Comparison of ENCODE assay signal across 8 cellular contexts in the genomic region with DNA sequence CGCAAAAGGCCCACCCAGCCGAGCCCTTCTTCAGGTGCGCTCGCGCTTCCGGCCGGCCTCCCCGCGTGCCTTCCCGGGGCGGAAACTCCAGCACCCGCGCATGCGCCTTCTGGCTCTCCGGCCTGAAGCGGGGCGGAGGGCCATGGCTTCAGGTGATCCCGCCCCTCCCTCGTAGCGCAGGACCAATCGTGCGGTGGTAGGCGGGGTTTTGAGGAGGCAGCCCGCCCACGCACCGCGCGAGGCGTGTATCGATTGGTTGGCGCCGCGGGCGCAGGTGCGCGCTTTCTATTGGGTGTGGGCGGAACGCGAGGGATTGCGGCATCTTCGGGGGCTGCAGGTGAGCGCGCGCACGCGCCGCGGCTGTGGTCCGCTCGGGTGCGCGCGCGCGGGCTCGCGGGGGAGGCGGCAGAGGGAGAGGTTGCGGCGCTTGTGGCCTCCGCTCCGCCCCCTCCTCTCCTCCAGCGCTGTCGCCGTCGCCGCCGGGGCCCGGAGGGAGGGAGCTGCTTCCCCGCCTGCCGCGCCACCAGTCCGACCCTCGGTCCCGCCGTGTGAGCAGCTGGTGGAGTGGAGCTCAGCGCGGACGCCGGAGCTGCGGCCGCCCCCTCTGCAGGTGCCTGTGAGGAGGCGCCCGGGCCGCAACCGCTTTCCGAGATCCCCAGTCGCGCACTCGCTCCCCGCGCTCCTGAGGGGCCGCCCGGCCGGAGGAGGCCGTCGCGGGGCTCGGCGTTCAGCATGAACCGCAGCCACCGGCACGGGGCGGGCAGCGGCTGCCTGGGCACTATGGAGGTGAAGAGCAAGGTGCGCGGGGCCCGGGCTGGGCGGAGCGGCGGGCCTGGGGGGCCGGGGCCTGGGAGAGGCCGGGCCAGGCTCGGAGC. TPM values are rescaled to one million over a fixed set of nuclear protein-coding genes. Genes with fewer than 3 reads are reported as not detected.
DNase-seq lines count a peak whose midpoint lies in the region; ATAC-seq, FAIRE-seq and TF ChIP-seq lines count a peak whose summit lies in the region.

A gene with protein sequence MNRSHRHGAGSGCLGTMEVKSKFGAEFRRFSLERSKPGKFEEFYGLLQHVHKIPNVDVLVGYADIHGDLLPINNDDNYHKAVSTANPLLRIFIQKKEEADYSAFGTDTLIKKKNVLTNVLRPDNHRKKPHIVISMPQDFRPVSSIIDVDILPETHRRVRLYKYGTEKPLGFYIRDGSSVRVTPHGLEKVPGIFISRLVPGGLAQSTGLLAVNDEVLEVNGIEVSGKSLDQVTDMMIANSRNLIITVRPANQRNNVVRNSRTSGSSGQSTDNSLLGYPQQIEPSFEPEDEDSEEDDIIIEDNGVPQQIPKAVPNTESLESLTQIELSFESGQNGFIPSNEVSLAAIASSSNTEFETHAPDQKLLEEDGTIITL (plus strand): TSS at position 526 of the 875 bp plus-strand sequence. CDS start 207 bp downstream, at position 733.

- WGBS in ovary, 3 donors = 0 to 1% (median 1%) methylated on average over 56 to 114 of the region's 114 CpGs
- 0% methylated on average over 12 of the region's 114 CpGs; no CpG with 5 or more reads in 1 of the 2 donors for WGBS in thyroid gland, 2 donors

- DNase-seq in GM12891 (ENCODE audit: insufficient read length, low spot score) = peak; percentile 99
- peak; percentile 98 for DNase-seq in NCI-H128 (lab: John Stamatoyannopoulos, UW; ENCODE audit: unreplicated experiment)
- DNase-seq in SKM-1 treated with dmso at 0.1 percent for 144 hours (lab: John Stamatoyannopoulos, UW; ENCODE audit: unreplicated experiment) = peak; percentile 95
- DNase-seq in activated naive CD8-positive, alpha-beta T cell treated with anti-CD3 and anti-CD28 coated beads, Interleukin-2, amount 10 ng/mL, durations not matched to agents 7 days and 5 days = peak; percentile 99
- DNase-seq in Right ventricle myocardium superior = peak; percentile 97
- peak; percentile 97 to 98 (median 98) for DNase-seq in ovary
- DNase-seq in thyroid gland = peak; percentile 100

- H3K4me3 Mint-ChIP-seq in activated naive CD8-positive, alpha-beta T cell treated with anti-CD3 and anti-CD28 coated beads, Interleukin-2, amount 10 ng/mL, durations not matched to agents 7 days and 5 days = peak within 1 kb of the TSS; percentile 85

- peak; percentile 98 for FAIRE-seq in GM12891 (lab: Jason Lieb, UNC)

- peak within 1 kb of the TSS; percentile 80 for H3K27ac Mint-ChIP-seq in activated naive CD8-positive, alpha-beta T cell treated with anti-CD3 and anti-CD28 coated beads, Interleukin-2, amount 10 ng/mL, durations not matched to agents 7 days and 5 days

- H3K4me1 Mint-ChIP-seq in activated naive CD8-positive, alpha-beta T cell treated with anti-CD3 and anti-CD28 coated beads, Interleukin-2, amount 10 ng/mL, durations not matched to agents 7 days and 5 days = peaks cover 18% of the 10 kb centered on the region

- H3K36me3 ChIP-seq in ovary (no peaks in the 10 kb centered on the region), thyroid gland (no peaks in the 10 kb centered on the region)

- H3K4me1 ChIP-seq in ovary (ENCODE audit: insufficient read depth) (peaks cover 1% of the 10 kb centered on the region), thyroid gland (peaks cover 9 to 42% of the 10 kb centered on the region in 2 donors)

- peak within 1 kb of the TSS; percentile 60 for H3K4me3 ChIP-seq in ovary
- H3K4me3 ChIP-seq in thyroid gland (replicated peaks in 1 of 3) = peak within 1 kb of the TSS; percentile 62 to 94 (median 85)

- H3K9me3 Mint-ChIP-seq in activated naive CD8-positive, alpha-beta T cell treated with anti-CD3 and anti-CD28 coated beads, Interleukin-2, amount 10 ng/mL, durations not matched to agents 7 days and 5 days = no peaks in the 10 kb centered on the region

- peaks cover 2% of the 10 kb centered on the region for H3K27me3 Mint-ChIP-seq in activated naive CD8-positive, alpha-beta T cell treated with anti-CD3 and anti-CD28 coated beads, Interleukin-2, amount 10 ng/mL, durations not matched to agents 7 days and 5 days

- TF ChIP-seq POLR2A in GM12891 (IDR thresholded peaks at IDR 0.05; ENCODE audit: low read depth, low read length) = no peak
- TF ChIP-seq POLR2A in ovary (IDR thresholded peaks at IDR 0.05) = peak; percentile 21
- TF ChIP-seq POLR2A in thyroid gland (IDR thresholded peaks at IDR 0.05) = peak; percentile 75 to 95

- no peak for TF ChIP-seq EP300 in ovary (IDR thresholded peaks at IDR 0.05)

- POLR2A ChIA-PET in activated naive CD8-positive, alpha-beta T cell treated with anti-CD3 and anti-CD28 coated beads, Interleukin-2, amount 10 ng/mL, durations not matched to agents 7 days and 5 days (lab: Charles Lee) = interaction anchor here (0.9 to 2.7 kb wide), 3 partner anchors 177 to 227 kb away, joined by 3 to 9 read pairs (median 4); partner anchors contain the start of genes ADNP, DPM1 and MOCS3

- H3K27ac ChIP-seq in ovary = peak within 1 kb of the TSS; percentile 15 to 40
- H3K27ac ChIP-seq in thyroid gland = peak within 1 kb of the TSS; percentile 83 to 96 (median 89)

- TF ChIP-seq CTCF in ovary (IDR thresholded peaks at IDR 0.05) = no peak
- no peak for TF ChIP-seq CTCF in thyroid gland (IDR thresholded peaks at IDR 0.05)

- H3K27me3 ChIP-seq in ovary (no peaks in the 10 kb centered on the region), thyroid gland (no peaks in the 10 kb centered on the region)

- ATAC-seq in HG02763 (IDR thresholded peaks at IDR 0.05; ENCODE audit: unreplicated experiment) (peak; percentile 84), Right ventricle myocardium superior (ENCODE audit: poor library complexity) (peak; percentile 97)
- ATAC-seq in activated naive CD8-positive, alpha-beta T cell treated with anti-CD3 and anti-CD28 coated beads, Interleukin-2, amount 10 ng/mL, durations not matched to agents 7 days and 5 days (ENCODE audit: low read depth) = peak; percentile 94

- peaks cover 3% of the 10 kb centered on the region for H3K36me3 Mint-ChIP-seq in activated naive CD8-positive, alpha-beta T cell treated with anti-CD3 and anti-CD28 coated beads, Interleukin-2, amount 10 ng/mL, durations not matched to agents 7 days and 5 days

- H3K9me3 ChIP-seq in ovary (no peaks in the 10 kb centered on the region), thyroid gland (no peaks in the 10 kb centered on the region)

- intact Hi-C loops in Right ventricle myocardium superior (cut with DNase I) (no loop called here), ovary (cut with DNase I) (no loop called here), thyroid gland (cut with DNase I) (no loop called here)

TF ChIP-seq in GM12891, 5 proteins besides CTCF, POLR2A, EP300 and RAD21:
- no peak for TF ChIP-seq POLR2AphosphoS5 (IDR thresholded peaks at IDR 0.05; ENCODE audit: low read depth, low read length)
- TF ChIP-seq TAF1 (IDR thresholded peaks at IDR 0.05; ENCODE audit: low read depth, low read length) = peak; percentile 40; the same call in 1 of the 2 replicates
- no peak for TF ChIP-seq SPI1 (IDR thresholded peaks at IDR 0.05; ENCODE audit: low read depth, low read length)
- TF ChIP-seq POU2F2 (IDR thresholded peaks at IDR 0.05; ENCODE audit: low read depth, low read length) = no peak
- peak; percentile 44 for TF ChIP-seq PAX5 (IDR thresholded peaks at IDR 0.05; ENCODE audit: insufficient read depth, low read length, severe bottlenecking)

RNA-seq across cellular contexts. Expression of the gene that starts here (rescaled TPM):
- 0.27 TPM for polyA plus RNA-seq in GM12891 (2012; ENCODE audit: low read depth, missing spikeins)
- 1 to 10 TPM; 6.1 to 6.8 TPM for total RNA-seq in activated naive CD8-positive, alpha-beta T cell treated with anti-CD3 and anti-CD28 coated beads, Interleukin-2, amount 10 ng/mL, durations not matched to agents 7 days and 5 days
- total RNA-seq in Right ventricle myocardium superior (4.7 TPM), ovary (10 to 100 TPM in 2 of 7 donors, 1 to 10 TPM in 5; 4.5 to 14.4 (median 8.5) TPM), thyroid gland (10 to 100 TPM; 14.3 to 18.1 (median 17.7) TPM)
- polyA plus RNA-seq in ovary = 1 to 10 TPM in 1 of 2 donors, under 1 TPM in 1; 0.91 to 1.0 TPM

Comparison
In these comparisons a context has a peak if more than half of its experiments do, and no peak if none do; other contexts are left out.
1. Peak in every context shown above with its lines: DNase-seq, ATAC-seq, H3K4me3 ChIP-seq and H3K27ac ChIP-seq.